In genomic region chr11:8263109-8263768, GRCh38 we compare ENCODE assay signal across 8 cellular contexts.
DNase-seq lines count a peak whose midpoint lies in the region; TF ChIP-seq lines count a peak whose summit lies in the region.

No MANE protein-coding gene starts in this region.

- no peak for TF ChIP-seq CTCF in nephron progenitor cell (IDR thresholded peaks at IDR 0.05)

- peaks cover 17% of the 10 kb centered on the region for H3K27me3 ChIP-seq in effector memory CD4-positive, alpha-beta T cell (replicated peaks; ENCODE audit: control insufficient read depth, insufficient read depth, low read length, poor library complexity, severe bottlenecking)

- peaks cover 11% of the 10 kb centered on the region for H3K4me1 Mint-ChIP-seq in nephron progenitor cell

- no peaks in the 10 kb centered on the region for H3K9me3 ChIP-seq in effector memory CD4-positive, alpha-beta T cell (ENCODE audit: control insufficient read depth, low read length)

- H3K36me3 ChIP-seq in effector memory CD4-positive, alpha-beta T cell (ENCODE audit: control insufficient read depth, insufficient read depth, low read length), result no peaks in the 10 kb centered on the region

- peak overlapping the region; percentile 41 for H3K4me3 ChIP-seq in effector memory CD4-positive, alpha-beta T cell (ENCODE audit: insufficient read depth, low read depth, low read length, poor library complexity, severe bottlenecking)

- H3K27ac ChIP-seq in effector memory CD4-positive, alpha-beta T cell (ENCODE audit: insufficient read depth, low read length, poor library complexity, severe bottlenecking), result no peak overlapping the region

- DNase-seq in NCI-H2196 (lab: John Stamatoyannopoulos, UW; ENCODE audit: unreplicated experiment) (peak; percentile 28), NCI-H2196 treated with DMSO at 0.1 percent for 48 hours (lab: John Stamatoyannopoulos, UW; ENCODE audit: unreplicated experiment) (no peak), NCI-H526 treated with DMSO at 0.1 percent for 48 hours (lab: John Stamatoyannopoulos, UW) (peak; percentile 82), nephron progenitor cell (peak; percentile 59), HK-2 (ENCODE audit: unreplicated experiment) (no peak), NCI-H2081 (lab: John Stamatoyannopoulos, UW) (no peak), cortex of kidney (lab: John Stamatoyannopoulos, UW) (no peak)
- DNase-seq in effector memory CD4-positive, alpha-beta T cell, result no peak

- H3K4me1 ChIP-seq in effector memory CD4-positive, alpha-beta T cell (ENCODE audit: control insufficient read depth, insufficient read depth, low read length, poor library complexity, severe bottlenecking), result peaks cover 11% of the 10 kb centered on the region

- no peaks in the 10 kb centered on the region for H3K36me3 Mint-ChIP-seq in nephron progenitor cell (ENCODE audit: low read depth)

- no peak overlapping the region for H3K27ac Mint-ChIP-seq in nephron progenitor cell

- peak overlapping the region; percentile 86 for H3K4me3 Mint-ChIP-seq in nephron progenitor cell

- peaks cover 77% of the 10 kb centered on the region for H3K27me3 Mint-ChIP-seq in nephron progenitor cell (ENCODE audit: low read depth, poor library complexity)

- no peaks in the 10 kb centered on the region for H3K9me3 Mint-ChIP-seq in nephron progenitor cell

Comparison
In these comparisons a context has a peak if more than half of its experiments do, and no peak if none do; other contexts are left out.
1. DNase-seq: peak in NCI-H2196 (single experiment), NCI-H526 treated with DMSO at 0.1 percent for 48 hours (single experiment) and nephron progenitor cell (single experiment); none in NCI-H2196 treated with DMSO at 0.1 percent for 48 hours (single experiment), effector memory CD4-positive, alpha-beta T cell (0 of 3), HK-2 (single experiment), NCI-H2081 (0 of 2) and cortex of kidney (single experiment).